ENCODE assay signal across 1 cellular context in genomic region chr17:4645642-4646041, GRCh38.
TF ChIP-seq lines count a peak whose summit lies in the region.

No MANE protein-coding gene starts in this region.

TF ChIP-seq in GM12878, 131 proteins besides CTCF, POLR2A, EP300 and RAD21 (continued from another document):
- TF ChIP-seq FOS (IDR thresholded peaks at IDR 0.05; ENCODE audit: borderline replicate concordance, extremely low read depth, insufficient read length) = no peak
